Comparison of ENCODE assay signal across 1 cellular context in genomic region chr16:86565181-86565631, GRCh38.
A peak's percentile ranks its signal among the peaks of the same experiment; 100 is the strongest.
TF ChIP-seq lines count a peak whose summit lies in the region.

No MANE protein-coding gene starts in this region.

TF ChIP-seq in GM23338, 12 proteins besides CTCF, POLR2A, EP300 and RAD21:
- TF ChIP-seq EZH2 (IDR thresholded peaks at IDR 0.05; ENCODE audit: low read depth, unreplicated experiment) (peak; percentile 92), STAT1 (IDR thresholded peaks at IDR 0.05; ENCODE audit: unreplicated experiment) (no peak), REST (IDR thresholded peaks at IDR 0.05; ENCODE audit: unreplicated experiment) (no peak), EZH2phosphoT487 (IDR thresholded peaks at IDR 0.05; ENCODE audit: unreplicated experiment) (peak; percentile 69), ZNF331 (CRISPR knock-in tag; IDR thresholded peaks at IDR 0.05; ENCODE audit: low read depth) (no peak)
